ENCODE assay signal across 8 cellular contexts in genomic region chr17:42772945-42773289, GRCh38. TPM values are rescaled to one million over a fixed set of nuclear protein-coding genes. Genes with fewer than 3 reads are reported as not detected.
DNase-seq lines count a peak whose midpoint lies in the region; ATAC-seq, FAIRE-seq and TF ChIP-seq lines count a peak whose summit lies in the region.

No MANE protein-coding gene starts in this region.

- H3K36me3 Mint-ChIP-seq in activated naive CD4-positive, alpha-beta T cell treated with anti-CD3 and anti-CD28 coated beads for 36 hours (ENCODE audit: low read depth), result peaks cover 29% of the 10 kb centered on the region
- H3K36me3 Mint-ChIP-seq in astrocyte (ENCODE audit: low read depth, unreplicated experiment) (no peaks in the 10 kb centered on the region), type B pancreatic cell (no peaks in the 10 kb centered on the region)

- H3K27me3 ChIP-seq in astrocyte (ENCODE audit: insufficient read depth, low read length), result no peaks in the 10 kb centered on the region

- no peaks in the 10 kb centered on the region for H4K20me1 ChIP-seq in astrocyte (ENCODE audit: insufficient read depth, low read length)

- H3K4me1 ChIP-seq in astrocyte (ENCODE audit: insufficient read depth, low read length), result peaks cover 42% of the 10 kb centered on the region

- no peaks in the 10 kb centered on the region for H3K9me3 ChIP-seq in astrocyte (ENCODE audit: insufficient read depth, low read depth, low read length)

- H3K79me2 ChIP-seq in astrocyte (ENCODE audit: insufficient read depth, low read length), result peaks cover 5% of the 10 kb centered on the region

- H3K27ac ChIP-seq in astrocyte (ENCODE audit: low read depth, low read length), result peak overlapping the region; percentile 95

- H3K27ac Mint-ChIP-seq in activated naive CD4-positive, alpha-beta T cell treated with anti-CD3 and anti-CD28 coated beads for 36 hours, result peak overlapping the region; percentile 92
- H3K27ac Mint-ChIP-seq in astrocyte (ENCODE audit: unreplicated experiment), result peak overlapping the region; percentile 98
- H3K27ac Mint-ChIP-seq in type B pancreatic cell, result peak overlapping the region; percentile 97

- no peak for TF ChIP-seq POLR2A in lower leg skin (IDR thresholded peaks at IDR 0.05)

- H3K36me3 ChIP-seq in astrocyte (ENCODE audit: insufficient read depth, low read length), result no peaks in the 10 kb centered on the region

- H3K4me2 ChIP-seq in astrocyte (ENCODE audit: low read length), result peak overlapping the region; percentile 98

- ATAC-seq in HG02678 (IDR thresholded peaks at IDR 0.05; ENCODE audit: unreplicated experiment) (no peak), HG02938 (IDR thresholded peaks at IDR 0.05; ENCODE audit: unreplicated experiment) (no peak)

- TF ChIP-seq CTCF in astrocyte (IDR thresholded peaks at IDR 0.05; ENCODE audit: insufficient read depth, low read depth, low read length) (no peak), lower leg skin (IDR thresholded peaks at IDR 0.05) (no peak), type B pancreatic cell (conservative IDR thresholded peaks at IDR 0.05) (no peak)

- WGBS in lower leg skin, 2 donors, result 6 to 9% methylated on average over 3 of the region's 3 CpGs

- CTCF ChIA-PET in activated naive CD4-positive, alpha-beta T cell treated with anti-CD3 and anti-CD28 coated beads for 36 hours (lab: Charles Lee), result interaction anchor here (1.0 to 2.5 kb wide), 6 partner anchors 9 to 195 kb away, joined by 3 to 11 read pairs (median 8); partner anchors contain the start of genes PSMC3IP and RAMP2

- H3K4me3 ChIP-seq in astrocyte (ENCODE audit: insufficient read depth, low read depth, low read length) (peak overlapping the region; percentile 92), lower leg skin (ENCODE audit: low read depth, poor library complexity, severe bottlenecking) (peak overlapping the region; percentile 53)

- no peaks in the 10 kb centered on the region for H3K27me3 Mint-ChIP-seq in activated naive CD4-positive, alpha-beta T cell treated with anti-CD3 and anti-CD28 coated beads for 36 hours (ENCODE audit: low read depth)
- H3K27me3 Mint-ChIP-seq in astrocyte (ENCODE audit: low read depth, unreplicated experiment) (no peaks in the 10 kb centered on the region), type B pancreatic cell (peaks cover 2% of the 10 kb centered on the region)

- H3K9me3 Mint-ChIP-seq in activated naive CD4-positive, alpha-beta T cell treated with anti-CD3 and anti-CD28 coated beads for 36 hours, result no peaks in the 10 kb centered on the region
- H3K9me3 Mint-ChIP-seq in astrocyte (ENCODE audit: unreplicated experiment), result no peaks in the 10 kb centered on the region
- no peaks in the 10 kb centered on the region for H3K9me3 Mint-ChIP-seq in type B pancreatic cell

- H3K4me1 Mint-ChIP-seq in activated naive CD4-positive, alpha-beta T cell treated with anti-CD3 and anti-CD28 coated beads for 36 hours (ENCODE audit: low read depth), result peaks cover 25% of the 10 kb centered on the region
- peaks cover 42% of the 10 kb centered on the region for H3K4me1 Mint-ChIP-seq in astrocyte (ENCODE audit: low read depth, unreplicated experiment)
- peaks cover 20% of the 10 kb centered on the region for H3K4me1 Mint-ChIP-seq in type B pancreatic cell (ENCODE audit: unreplicated experiment)

- DNase-seq in activated naive CD4-positive, alpha-beta T cell treated with anti-CD3 and anti-CD28 coated beads for 36 hours, result no peak
- DNase-seq in activated naive CD4-positive, alpha-beta T cell treated with anti-CD3 and anti-CD28 coated beads, Interleukin-2, amount 50 U/mL, for 16 hours, result no peak
- DNase-seq in astrocyte (ENCODE audit: low read depth) (no peak), lower leg skin (ENCODE audit: low spot score in 2 of 2) (no peak), type B pancreatic cell (ENCODE audit: extremely low spot score, unreplicated experiment) (no peak), hippocampal formation (lab: John Stamatoyannopoulos, UW) (no peak)

- FAIRE-seq in astrocyte (lab: Jason Lieb, UNC), result no peak

- peak overlapping the region; percentile 99 for H3K4me3 Mint-ChIP-seq in activated naive CD4-positive, alpha-beta T cell treated with anti-CD3 and anti-CD28 coated beads for 36 hours
- H3K4me3 Mint-ChIP-seq in astrocyte (ENCODE audit: unreplicated experiment) (peak overlapping the region; percentile 96), type B pancreatic cell (peak overlapping the region; percentile 99)

- H3K9ac ChIP-seq in astrocyte (ENCODE audit: low read length), result peak overlapping the region; percentile 96

- intact Hi-C loops in activated naive CD4-positive, alpha-beta T cell treated with anti-CD3 and anti-CD28 coated beads for 36 hours (cut with micrococcal nuclease), result no loop called here
- intact Hi-C loops in lower leg skin (cut with DNase I; ENCODE audit: low total_unique reads), result no loop called here

- peak overlapping the region; percentile 94 for H2AFZ ChIP-seq in astrocyte (ENCODE audit: low read depth, low read length)

RNA-seq across cellular contexts. Expression of gene VPS25, which starts 0.3 kb away (rescaled TPM):
- total RNA-seq in activated naive CD4-positive, alpha-beta T cell treated with anti-CD3 and anti-CD28 coated beads for 36 hours, result 10 to 100 TPM; 57.5 to 58.2 TPM
- total RNA-seq in astrocyte (49.5 and 53.2 TPM in 2 replicates), lower leg skin (10 to 100 TPM; 39.2 to 79.8 (median 61.0) TPM), type B pancreatic cell (ENCODE audit: low replicate concordance) (86.9 and 103 TPM in 2 replicates)

RNA-seq across cellular contexts. Expression of gene WNK4, which starts 7.5 kb away (rescaled TPM):
- total RNA-seq in activated naive CD4-positive, alpha-beta T cell treated with anti-CD3 and anti-CD28 coated beads for 36 hours, result under 1 TPM; 0.17 to 0.41 TPM
- total RNA-seq in astrocyte (22.8 and 34.8 TPM in 2 replicates), lower leg skin (1 to 10 TPM in 1 of 4 donors, under 1 TPM in 1, not detected in 2; 0.62 to 1.0 TPM), type B pancreatic cell (ENCODE audit: low replicate concordance) (2.7 and 4.2 TPM in 2 replicates)

RNA-seq across cellular contexts. Expression of gene RAMP2, which starts 11.9 kb away (rescaled TPM):
- total RNA-seq in activated naive CD4-positive, alpha-beta T cell treated with anti-CD3 and anti-CD28 coated beads for 36 hours, result not detected
- total RNA-seq in astrocyte (6.1 and 6.8 TPM in 2 replicates), lower leg skin (10 to 100 TPM in 3 of 4 donors, 1 to 10 TPM in 1; 9.6 to 34.2 (median 12.0) TPM), type B pancreatic cell (ENCODE audit: low replicate concordance) (1.5 and 8.3 TPM in 2 replicates)

RNA-seq across cellular contexts. Expression of gene COA3, which starts 25.6 kb away (rescaled TPM):
- total RNA-seq in activated naive CD4-positive, alpha-beta T cell treated with anti-CD3 and anti-CD28 coated beads for 36 hours, result 10 to 100 TPM; 23.7 to 24.4 TPM
- total RNA-seq in astrocyte (31.8 and 34.3 TPM in 2 replicates), lower leg skin (10 to 100 TPM; 40.7 to 64.0 (median 61.1) TPM), type B pancreatic cell (ENCODE audit: low replicate concordance) (82.2 and 93.9 TPM in 2 replicates)

RNA-seq across cellular contexts. Expression of gene CNTD1, which starts 25.7 kb away (rescaled TPM):
- total RNA-seq in activated naive CD4-positive, alpha-beta T cell treated with anti-CD3 and anti-CD28 coated beads for 36 hours, result not detected
- total RNA-seq in astrocyte (not detected in 2 replicates), lower leg skin (1 to 10 TPM in 1 of 4 donors, under 1 TPM in 1, not detected in 2; 0.17 to 1.4 TPM), type B pancreatic cell (ENCODE audit: low replicate concordance) (0.46 TPM in 1 of 2 replicates, not detected in the other)
